ENCODE assay signal across 2 cellular contexts in the genomic region with DNA sequence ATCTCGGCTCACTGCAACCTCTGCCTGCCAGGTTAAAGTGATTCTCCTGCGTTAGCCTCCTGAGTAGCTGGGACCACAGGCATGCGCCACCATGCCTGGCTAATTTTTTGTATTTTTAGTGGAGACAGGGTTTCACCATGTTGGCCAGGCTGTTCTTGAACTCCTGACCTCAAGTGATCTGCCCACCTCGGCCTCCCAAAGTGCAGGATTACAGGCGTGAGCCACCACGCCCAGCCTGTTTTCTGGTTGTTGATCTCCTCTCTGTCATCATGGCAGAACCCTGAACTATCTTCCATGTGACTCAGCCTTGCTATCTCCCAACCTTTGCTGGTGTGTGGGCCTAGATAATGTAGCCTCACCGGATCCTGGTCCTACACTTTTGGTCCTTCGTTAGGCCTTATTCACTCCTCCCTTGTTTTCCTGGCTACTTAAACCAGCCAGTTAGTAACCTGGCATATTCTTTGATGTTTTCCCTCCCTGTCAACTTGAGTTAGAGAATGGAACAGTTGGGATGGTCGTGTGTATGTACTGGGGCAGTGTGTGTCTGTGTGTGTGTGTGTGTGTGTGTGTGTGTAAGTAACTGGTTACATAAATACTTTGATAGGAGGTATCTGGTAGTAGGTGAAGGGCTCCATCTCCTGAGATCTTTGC. TPM values are rescaled to one million over a fixed set of nuclear protein-coding genes. Genes with fewer than 3 reads are reported as not detected.
"Had no signal": no experiment of that assay in that cellular context is flagged by ENCODE, and none has a peak within 500 bp of the region (broad histone marks: within the 10 kb centered on the region; RNA-seq: fewer than 3 reads in every experiment).

No MANE protein-coding gene starts in this region.

RNA-seq across cellular contexts. Expression of a gene that starts 22.8 kb away (rescaled TPM):
- total RNA-seq: ascending aorta, breast epithelium had no signal
